ENCODE assay signal across 24 cellular contexts in the genomic region with DNA sequence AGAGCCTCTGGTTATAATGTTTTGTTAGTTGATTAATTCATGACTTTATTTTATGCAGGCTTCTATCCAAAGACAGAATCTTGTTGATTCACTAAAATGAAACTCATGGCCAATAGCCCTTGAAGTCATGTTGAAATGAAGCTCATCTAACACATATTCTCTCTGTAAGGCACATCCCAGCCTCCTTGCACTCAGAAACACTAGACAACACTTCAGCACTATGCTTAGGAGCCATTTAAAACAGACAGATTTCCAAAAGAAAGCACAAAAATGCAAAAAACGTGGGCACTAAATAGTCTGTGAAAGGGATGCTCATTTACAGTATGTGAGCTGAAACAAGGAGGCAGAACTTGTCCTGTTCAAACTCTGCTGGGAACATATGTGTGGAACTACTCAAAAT.
"Had no signal": no experiment of that assay in that cellular context is flagged by ENCODE, and none has a peak within 500 bp of the region (broad histone marks: within the 10 kb centered on the region; RNA-seq: fewer than 3 reads in every experiment).

No MANE protein-coding gene starts in this region.

- H3K9me3 ChIP-seq: testis, thoracic aorta, thyroid gland, uterus, vagina had no signal

- H3K4me1 ChIP-seq: suprapubic skin, thyroid gland, tibial artery, transverse colon, upper lobe of left lung, upper lobe of right lung, uterus, vagina had no signal

- H3K36me3 ChIP-seq: stomach, suprapubic skin, thoracic aorta, thyroid gland, tibial artery, tibial nerve, transverse colon, upper lobe of left lung, upper lobe of right lung, uterus, vagina had no signal

- H3K4me3 ChIP-seq: stomach, suprapubic skin, testis, thoracic aorta, thyroid gland, tibial artery, tibial nerve, transverse colon, upper lobe of left lung, upper lobe of right lung, uterus, vagina had no signal

- DNase-seq: stimulated activated CD4-positive, alpha-beta T cell treated with anti-CD3 and anti-CD28 coated beads, Interleukin-2, amount 100 ng/mL, for 48 hours; stimulated activated CD4-positive, alpha-beta T cell treated with anti-CD3 and anti-CD28 coated beads, Interleukin-4, amount 100 ng/mL, for 1 hour; stimulated activated CD4-positive, alpha-beta T cell treated with anti-CD3 and anti-CD28 coated beads, Interleukin-4, amount 100 ng/mL, for 24 hours; stimulated activated CD4-positive, alpha-beta T cell treated with anti-CD3 and anti-CD28 coated beads, Interleukin-4, amount 100 ng/mL, for 4 hours; stimulated activated CD8-positive, alpha-beta memory T cell treated with anti-CD3 and anti-CD28 coated beads, Interleukin-4, amount 100 ng/mL, for 48 hours; stimulated activated naive B cell treated with anti-CD40 and anti-IgM and Interleukin-4, amounts not matched to agents 10 μg/mL and 1 μg/mL and 100 μg/mL, for 72 hours; stimulated activated naive CD4-positive, alpha-beta T cell; stimulated activated naive CD4-positive, alpha-beta T cell treated with Interleukin-2 at 50 U/mL for 16 hours; stimulated activated naive CD8-positive, alpha-beta T cell treated with anti-CD3 and anti-CD28 coated beads, Interleukin-15, amount 100 ng/mL, for 72 hours; stimulated activated naive CD8-positive, alpha-beta T cell treated with anti-CD3 and anti-CD28 coated beads, Interleukin-15, Interleukin-2, amounts not matched to agents 100 U/mL and 50 U/mL, for 24 hours; stomach; substantia nigra; testis; thyroid gland; tibial artery; transverse colon; trophoblast cell; upper lobe of left lung; upper lobe of right lung; uterus had no signal

- H3K27me3 ChIP-seq: stomach, suprapubic skin, testis, thyroid gland, tibial nerve, transverse colon, upper lobe of left lung, upper lobe of right lung, uterus, vagina had no signal

- H3K27ac ChIP-seq: stomach, suprapubic skin, testis, thoracic aorta, thyroid gland, tibial artery, tibial nerve, transverse colon, upper lobe of left lung, upper lobe of right lung, uterus, vagina had no signal
